In the genomic region with DNA sequence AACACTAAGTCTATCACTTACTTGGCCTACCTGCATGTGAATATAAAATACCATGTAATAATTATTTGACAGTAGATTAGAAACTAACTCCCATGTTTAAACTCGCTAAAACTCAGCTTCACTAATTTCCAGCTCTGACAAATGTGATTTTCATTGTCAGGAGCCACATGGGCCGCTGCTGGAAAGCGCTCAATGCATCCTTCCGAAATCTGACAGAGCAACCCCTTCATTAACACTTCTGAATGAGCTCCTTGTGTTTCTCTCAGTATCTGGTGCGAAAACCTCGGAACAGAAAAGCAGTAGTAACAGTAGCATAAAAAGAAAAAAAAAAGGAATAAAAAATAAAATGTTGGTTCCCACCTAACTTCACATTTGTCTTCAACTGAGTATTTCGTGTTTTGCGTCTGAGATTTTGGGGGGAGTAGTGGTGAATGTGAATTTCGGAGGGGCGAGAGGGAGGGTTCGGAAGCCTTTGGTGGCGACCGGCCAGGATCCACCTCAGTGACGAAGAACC, we compare ENCODE assay signal across 7 cellular contexts. TPM values are rescaled to one million over a fixed set of nuclear protein-coding genes. Genes with fewer than 3 reads are reported as not detected.
DNase-seq lines count a peak whose midpoint lies in the region; ATAC-seq and TF ChIP-seq lines count a peak whose summit lies in the region.

No MANE protein-coding gene starts in this region.

- no peaks in the 10 kb centered on the region for H3K79me1 ChIP-seq in neuronal stem cell (ENCODE audit: low read depth, low read length)

- no peak overlapping the region for H4K91ac ChIP-seq in neuronal stem cell (ENCODE audit: low read depth, low read length, poor library complexity)

- no peaks in the 10 kb centered on the region for H3K9me2 ChIP-seq in GM23338 (ENCODE audit: insufficient read depth)

- H3K9me3 ChIP-seq in RWPE2 (ENCODE audit: severe bottlenecking) (no peaks in the 10 kb centered on the region), esophagus (ENCODE audit: control insufficient read depth in 2 of 2, insufficient read depth in 1 of 2, low read depth in 1 of 2, low read length in 1 of 2) (no peaks in the 10 kb centered on the region), neuronal stem cell (replicated peaks in 1 of 2; ENCODE audit: control insufficient read depth in 2 of 2, insufficient read depth in 1 of 2, low read depth in 1 of 2, low read length in 2 of 2) (no peaks in the 10 kb centered on the region)

- H3K79me2 ChIP-seq in GM23338 (replicated peaks; ENCODE audit: insufficient read depth) = peaks cover 27% of the 10 kb centered on the region

- H3K36me3 ChIP-seq in GM23338 (ENCODE audit: insufficient read depth) = peaks cover 12% of the 10 kb centered on the region; the same call in 1 of the 2 replicates
- H3K36me3 ChIP-seq in RWPE2 (ENCODE audit: low read depth) = peaks cover 32% of the 10 kb centered on the region
- H3K36me3 ChIP-seq in esophagus (ENCODE audit: control insufficient read depth in 2 of 2, insufficient read depth in 2 of 2, low read length in 1 of 2) = no peaks in the 10 kb centered on the region
- H3K36me3 ChIP-seq in neuronal stem cell (replicated peaks in 1 of 2; ENCODE audit: control insufficient read depth in 2 of 2, insufficient read depth in 2 of 2, low read length in 2 of 2) = peaks cover 2 to 27% of the 10 kb centered on the region in 2 donors

- no peak overlapping the region for H3K4ac ChIP-seq in neuronal stem cell (ENCODE audit: low read length)

- H3K4me1 ChIP-seq in GM23338 (ENCODE audit: insufficient read depth) = peaks cover 7% of the 10 kb centered on the region; the same call in 1 of the 2 replicates
- peaks cover 5% of the 10 kb centered on the region for H3K4me1 ChIP-seq in RWPE2 (ENCODE audit: insufficient read depth, poor library complexity, severe bottlenecking)
- H3K4me1 ChIP-seq in esophagus (ENCODE audit: control insufficient read depth in 2 of 2, insufficient read depth in 2 of 2, low read length in 1 of 2) = peaks cover 3% of the 10 kb centered on the region in 2 donors
- peaks cover 0 to 4% of the 10 kb centered on the region in 2 donors for H3K4me1 ChIP-seq in neuronal stem cell (ENCODE audit: control insufficient read depth in 2 of 2, insufficient read depth in 1 of 2, low read depth in 1 of 2, low read length in 2 of 2)

- H3K9ac ChIP-seq in neuronal stem cell (ENCODE audit: low read depth, low read length, poor library complexity) = peak overlapping the region; percentile 92

- no peak overlapping the region for H3K14ac ChIP-seq in neuronal stem cell (ENCODE audit: low read length)

- peak overlapping the region; percentile 83 for H2AFZ ChIP-seq in GM23338
- peak overlapping the region; percentile 97 for H2AFZ ChIP-seq in neuronal stem cell (ENCODE audit: low read length)

- peaks cover 10% of the 10 kb centered on the region for H3K4me1 Mint-ChIP-seq in GM23338

- DNase-seq in GM23338 (ENCODE audit: low spot score) = peak; percentile 28
- no peak for DNase-seq in RWPE2 (ENCODE audit: low spot score)
- no peak for DNase-seq in neuronal stem cell (ENCODE audit: low spot score)
- DNase-seq in retina = no peak
- DNase-seq in SW 1271 (lab: John Stamatoyannopoulos, UW) = no peak
- no peak for DNase-seq in NCI-H1105 (lab: John Stamatoyannopoulos, UW)

- ATAC-seq in GM23338 (peak; percentile 12), RWPE2 (ENCODE audit: low read depth) (no peak)

- H3K27me3 ChIP-seq in GM23338 (ENCODE audit: insufficient read depth) = no peaks in the 10 kb centered on the region
- H3K27me3 ChIP-seq in RWPE2 (ENCODE audit: insufficient read depth, poor library complexity, severe bottlenecking) = no peaks in the 10 kb centered on the region
- no peaks in the 10 kb centered on the region for H3K27me3 ChIP-seq in esophagus (ENCODE audit: control insufficient read depth in 1 of 2, insufficient read depth in 2 of 2, low read length in 2 of 2)
- H3K27me3 ChIP-seq in neuronal stem cell (ENCODE audit: control insufficient read depth in 3 of 3, insufficient read depth in 3 of 3, low read depth in 1 of 3, low read length in 3 of 3) = no peaks in the 10 kb centered on the region

- no peak overlapping the region for H2BK15ac ChIP-seq in neuronal stem cell (ENCODE audit: low read length)

- peak overlapping the region; percentile 91 for H3K4me2 ChIP-seq in GM23338
- peak overlapping the region; percentile 75 for H3K4me2 ChIP-seq in neuronal stem cell (ENCODE audit: insufficient read depth, low read length, poor library complexity, severe bottlenecking)

- peak overlapping the region; percentile 94 for H3K27ac Mint-ChIP-seq in GM23338

- peak overlapping the region; percentile 4 for H3K23ac ChIP-seq in neuronal stem cell (ENCODE audit: low read depth, low read length, poor library complexity)

- H4K8ac ChIP-seq in neuronal stem cell (ENCODE audit: low read depth, low read length) = no peak overlapping the region

- H3K27ac ChIP-seq in GM23338 (ENCODE audit: low read depth) (peak overlapping the region; percentile 93), RWPE2 (ENCODE audit: poor library complexity, severe bottlenecking) (peak overlapping the region; percentile 43), esophagus (ENCODE audit: low read depth in 2 of 2, low read length in 1 of 2) (peak overlapping the region; percentile 96 to 97), neuronal stem cell (replicated peaks; ENCODE audit: low read length) (peak overlapping the region; percentile 73)

- peak overlapping the region; percentile 8 for H2AK5ac ChIP-seq in neuronal stem cell (ENCODE audit: low read depth, low read length)

- no peak for TF ChIP-seq CTCF in GM23338 (conservative IDR thresholded peaks at IDR 0.05; ENCODE audit: low read depth in 2 of 2)
- TF ChIP-seq CTCF in RWPE2 (IDR thresholded peaks at IDR 0.05; ENCODE audit: poor library complexity, severe bottlenecking) = no peak

- no peak overlapping the region for H2BK12ac ChIP-seq in neuronal stem cell (ENCODE audit: low read length)

- H3K18ac ChIP-seq in neuronal stem cell (ENCODE audit: low read length) = peak overlapping the region; percentile 98

- no peak overlapping the region for H2BK5ac ChIP-seq in neuronal stem cell (ENCODE audit: low read length)

- no peaks in the 10 kb centered on the region for H3F3A ChIP-seq in GM23338 (replicated peaks; ENCODE audit: low read depth)

- WGBS in esophagus, 2 donors = 3 to 4% methylated on average over 14 of the region's 14 CpGs
- no CpG with 5 or more reads among the region's 14 CpGs for WGBS in neuronal stem cell (ENCODE audit: extremely low coverage in 2 of 2, insufficient read length in 2 of 2, insufficient replicate concordance in 1 of 2), 2 donors

- H4K20me1 ChIP-seq in GM23338 (replicated peaks; ENCODE audit: insufficient read depth) = peaks cover 7% of the 10 kb centered on the region

- peak overlapping the region; percentile 79 for H3K4me3 ChIP-seq in GM23338
- H3K4me3 ChIP-seq in RWPE2 (ENCODE audit: severe bottlenecking) = peak overlapping the region; percentile 83
- peak overlapping the region; percentile 77 to 87 for H3K4me3 ChIP-seq in esophagus (ENCODE audit: low read depth in 1 of 2, low read length in 2 of 2)
- H3K4me3 ChIP-seq in neuronal stem cell (ENCODE audit: low read length in 2 of 2) = peak overlapping the region; percentile 91 to 92

- H3K36me3 Mint-ChIP-seq in GM23338 (ENCODE audit: low read depth) = peaks cover 27% of the 10 kb centered on the region

- H3K27me3 Mint-ChIP-seq in GM23338 (ENCODE audit: insufficient read depth, low read depth, poor library complexity) = peaks cover 6% of the 10 kb centered on the region

- H3K4me3 Mint-ChIP-seq in GM23338 = peak overlapping the region; percentile 93

- peak overlapping the region; percentile 56 for H2BK120ac ChIP-seq in neuronal stem cell (ENCODE audit: low read depth, low read length)

- H3K9me3 Mint-ChIP-seq in GM23338 = no peaks in the 10 kb centered on the region

TF ChIP-seq in GM23338, 12 proteins besides CTCF, POLR2A, EP300 and RAD21 (continues in another document):
- TF ChIP-seq EZH2 (IDR thresholded peaks at IDR 0.05; ENCODE audit: low read depth, unreplicated experiment) (no peak), JUNB (IDR thresholded peaks at IDR 0.05; ENCODE audit: unreplicated experiment) (no peak)
- TF ChIP-seq, protein P1, sequence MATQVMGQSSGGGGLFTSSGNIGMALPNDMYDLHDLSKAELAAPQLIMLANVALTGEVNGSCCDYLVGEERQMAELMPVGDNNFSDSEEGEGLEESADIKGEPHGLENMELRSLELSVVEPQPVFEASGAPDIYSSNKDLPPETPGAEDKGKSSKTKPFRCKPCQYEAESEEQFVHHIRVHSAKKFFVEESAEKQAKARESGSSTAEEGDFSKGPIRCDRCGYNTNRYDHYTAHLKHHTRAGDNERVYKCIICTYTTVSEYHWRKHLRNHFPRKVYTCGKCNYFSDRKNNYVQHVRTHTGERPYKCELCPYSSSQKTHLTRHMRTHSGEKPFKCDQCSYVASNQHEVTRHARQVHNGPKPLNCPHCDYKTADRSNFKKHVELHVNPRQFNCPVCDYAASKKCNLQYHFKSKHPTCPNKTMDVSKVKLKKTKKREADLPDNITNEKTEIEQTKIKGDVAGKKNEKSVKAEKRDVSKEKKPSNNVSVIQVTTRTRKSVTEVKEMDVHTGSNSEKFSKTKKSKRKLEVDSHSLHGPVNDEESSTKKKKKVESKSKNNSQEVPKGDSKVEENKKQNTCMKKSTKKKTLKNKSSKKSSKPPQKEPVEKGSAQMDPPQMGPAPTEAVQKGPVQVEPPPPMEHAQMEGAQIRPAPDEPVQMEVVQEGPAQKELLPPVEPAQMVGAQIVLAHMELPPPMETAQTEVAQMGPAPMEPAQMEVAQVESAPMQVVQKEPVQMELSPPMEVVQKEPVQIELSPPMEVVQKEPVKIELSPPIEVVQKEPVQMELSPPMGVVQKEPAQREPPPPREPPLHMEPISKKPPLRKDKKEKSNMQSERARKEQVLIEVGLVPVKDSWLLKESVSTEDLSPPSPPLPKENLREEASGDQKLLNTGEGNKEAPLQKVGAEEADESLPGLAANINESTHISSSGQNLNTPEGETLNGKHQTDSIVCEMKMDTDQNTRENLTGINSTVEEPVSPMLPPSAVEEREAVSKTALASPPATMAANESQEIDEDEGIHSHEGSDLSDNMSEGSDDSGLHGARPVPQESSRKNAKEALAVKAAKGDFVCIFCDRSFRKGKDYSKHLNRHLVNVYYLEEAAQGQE (IDR thresholded peaks at IDR 0.05; ENCODE audit: unreplicated experiment) = no peak

RNA-seq across cellular contexts. Expression of a gene that starts 0.7 kb away (rescaled TPM):
- total RNA-seq in GM23338 (2014; rRNA removed; shearing (Covaris generic)) = 90.9 and 92.0 TPM in 2 replicates
- polyA plus RNA-seq in GM23338 (2016; fragmentation: Nextera tagmentation; extraction: Ambion mirVana) (155 and 163 TPM in 2 replicates), esophagus (10 to 100 TPM; 30.5 to 85.7 TPM)
- 101 TPM for polyA plus RNA-seq in neuronal stem cell (2013, experiment 1 of 2)
- polyA plus RNA-seq in neuronal stem cell (2013, experiment 2 of 2) = 104 TPM

RNA-seq across cellular contexts. Expression of a gene that starts 47.4 kb away (rescaled TPM):
- total RNA-seq in GM23338 (2014; rRNA removed; shearing (Covaris generic)) = 6.6 TPM in 2 replicates
- polyA plus RNA-seq in GM23338 (2016; fragmentation: Nextera tagmentation; extraction: Ambion mirVana) = 5.2 and 5.7 TPM in 2 replicates
- polyA plus RNA-seq in esophagus = under 1 TPM; 0.28 to 0.47 TPM
- 8.5 TPM for polyA plus RNA-seq in neuronal stem cell (2013, experiment 1 of 2)
- polyA plus RNA-seq in neuronal stem cell (2013, experiment 2 of 2) = 8.0 TPM

RNA-seq across cellular contexts. Expression of a gene that starts 55.2 kb away (rescaled TPM):
- total RNA-seq in GM23338 (2014; rRNA removed; shearing (Covaris generic)) = not detected in 2 replicates
- not detected in 2 replicates for polyA plus RNA-seq in GM23338 (2016; fragmentation: Nextera tagmentation; extraction: Ambion mirVana)
- polyA plus RNA-seq in esophagus = under 1 TPM in 1 of 2 donors, not detected in 1; 0.02 TPM
- polyA plus RNA-seq in neuronal stem cell (2013, experiment 1 of 2) = not detected
- not detected for polyA plus RNA-seq in neuronal stem cell (2013, experiment 2 of 2)

Comparison
In these comparisons a context has a peak if more than half of its experiments do, and no peak if none do; other contexts are left out.
1. H3K27ac ChIP-seq: peak in every context shown above with its lines; median percentile 96 in esophagus; 93 in GM23338; 73 in neuronal stem cell; 43 in RWPE2.